In the genomic region with DNA sequence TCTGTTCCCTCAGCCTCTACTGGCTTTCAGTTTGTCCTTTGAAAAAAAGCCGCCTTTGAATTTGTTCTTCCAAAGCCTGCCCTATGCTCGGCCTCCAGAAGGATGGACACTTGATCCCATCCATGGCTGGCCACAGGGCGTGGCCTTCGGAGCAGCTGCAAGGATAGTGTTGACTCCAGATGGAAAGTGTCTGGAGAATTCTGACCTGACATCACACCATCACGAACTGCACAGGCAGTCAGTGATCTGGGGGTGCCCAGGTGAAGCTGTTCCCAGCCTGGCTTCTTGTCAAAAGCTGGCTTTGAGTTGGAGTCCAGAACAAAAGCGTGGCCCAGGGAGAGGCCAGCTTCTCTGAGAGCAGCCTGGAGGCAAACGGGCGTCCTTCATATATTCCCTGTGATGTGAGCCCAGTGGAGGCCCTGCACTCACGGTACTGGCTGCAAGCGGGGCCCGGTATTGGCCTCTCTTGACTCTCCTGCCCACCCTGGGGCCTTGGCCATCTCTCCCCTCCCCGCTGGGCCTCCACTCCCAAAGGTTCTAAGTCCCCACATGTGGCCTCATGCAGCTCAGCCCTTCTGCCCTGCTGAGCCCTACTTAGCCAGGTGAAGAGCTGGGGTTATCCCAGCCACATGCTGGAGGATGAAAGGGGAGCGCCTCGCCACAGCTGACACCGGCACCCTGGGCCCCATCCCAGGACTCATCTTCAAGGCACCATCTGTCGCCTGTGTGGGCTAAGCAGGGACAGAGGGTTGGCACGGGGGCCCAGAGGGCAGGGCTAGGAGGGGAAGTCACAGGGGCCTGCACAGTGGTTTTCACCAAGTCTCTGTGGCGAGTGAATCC, we compare ENCODE assay signal across 1 cellular context.
TF ChIP-seq lines count a peak whose summit lies in the region.

No MANE protein-coding gene starts in this region.

TF ChIP-seq in H1, 55 proteins besides CTCF, POLR2A, EP300 and RAD21:
- TF ChIP-seq SIN3A (conservative IDR thresholded peaks at IDR 0.05 in 1 of 2, IDR thresholded peaks at IDR 0.05 in 1 of 2; ENCODE audit: low read depth in 1 of 2, low read length in 2 of 2) (no peak), BCL11A (IDR thresholded peaks at IDR 0.05; ENCODE audit: low read depth in 2 of 2, low read length in 2 of 2) (no peak), RNF2 (IDR thresholded peaks at IDR 0.05; ENCODE audit: borderline replicate concordance, low read depth, low read length, missing control alignments, poor library complexity, severe bottlenecking) (no peak), EZH2 (IDR thresholded peaks at IDR 0.05; ENCODE audit: low read depth, low read length, severe bottlenecking) (no peak), BACH1 (IDR thresholded peaks at IDR 0.05; ENCODE audit: low read length) (no peak), MAFK (IDR thresholded peaks at IDR 0.05; ENCODE audit: low read depth, low read length) (no peak)
